1 cellular context compared by ENCODE assay signal in genomic region chr6:109456283-109456583, GRCh38.
TF ChIP-seq lines count a peak whose summit lies in the region.

No MANE protein-coding gene starts in this region.

TF ChIP-seq in HepG2, 621 proteins besides CTCF, POLR2A, EP300 and RAD21 (continued from another document):
- TF ChIP-seq ZNF710 (CRISPR knock-in tag; IDR thresholded peaks at IDR 0.05; ENCODE audit: borderline replicate concordance) (0 out of 2 replicates have a peak, but pooled peaks have one; percentile 4), ZNF773 (CRISPR knock-in tag; IDR thresholded peaks at IDR 0.05; ENCODE audit: borderline replicate concordance) (0 out of 2 replicates have a peak, but pooled peaks have one; percentile 1), KDM2A (CRISPR knock-in tag; IDR thresholded peaks at IDR 0.05; ENCODE audit: borderline replicate concordance, low read depth) (peak; percentile 65; the same call in 1 of the 2 replicates), ZC3H13 (CRISPR knock-in tag; IDR thresholded peaks at IDR 0.05) (0 out of 2 replicates have a peak, but pooled peaks have one; percentile 3), SAP130 (CRISPR knock-in tag; IDR thresholded peaks at IDR 0.05; ENCODE audit: low read depth) (peak; percentile 6; the same call in 1 of the 2 replicates), ZNF772 (CRISPR knock-in tag; IDR thresholded peaks at IDR 0.05) (no peak)
